In the genomic region with DNA sequence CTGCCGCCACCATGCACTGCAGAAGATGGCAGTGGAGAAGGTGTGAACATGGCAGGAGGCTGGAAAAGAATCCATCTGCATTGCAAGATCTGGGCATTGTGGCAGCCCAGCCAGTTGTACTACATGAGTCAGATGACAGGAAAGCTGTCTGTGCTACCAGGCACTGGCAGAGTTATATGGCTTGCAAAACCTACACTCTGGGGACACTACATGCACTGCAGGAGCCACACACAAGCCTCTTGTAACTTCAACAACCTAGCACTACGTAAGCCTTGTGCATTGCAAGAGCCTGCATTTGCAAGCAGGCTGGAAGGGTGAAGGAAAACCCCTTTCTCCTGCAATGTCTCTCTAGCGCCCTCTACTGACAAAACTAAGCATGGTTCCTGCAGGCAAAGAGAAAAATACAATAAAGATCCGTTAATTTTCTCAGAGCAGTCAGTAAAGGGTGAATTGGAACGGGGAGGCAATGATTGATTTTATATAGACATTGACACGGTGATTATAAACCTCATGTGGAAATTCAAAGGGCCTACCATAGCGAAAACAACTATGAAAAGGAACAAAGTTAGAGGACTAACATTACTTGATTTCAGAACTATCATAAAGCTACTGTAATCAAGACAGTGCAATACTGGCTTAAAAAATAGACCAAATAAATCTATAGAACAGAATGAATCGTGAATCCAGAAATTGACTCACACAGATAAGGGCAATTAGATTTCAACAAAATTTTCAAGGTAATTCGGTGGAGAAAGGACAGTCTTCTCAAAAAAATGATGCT, we compare ENCODE assay signal across 8 cellular contexts. TPM values are rescaled to one million over a fixed set of nuclear protein-coding genes. Genes with fewer than 3 reads are reported as not detected.
A peak's percentile ranks its signal among the peaks of the same experiment; 100 is the strongest.
DNase-seq lines count a peak whose midpoint lies in the region; ATAC-seq and TF ChIP-seq lines count a peak whose summit lies in the region.

No MANE protein-coding gene starts in this region.

- peaks cover 11% of the 10 kb centered on the region for H3K4me1 Mint-ChIP-seq in activated T-cell treated with anti-CD3 and anti-CD28 coated beads, Interleukin-2, amount 50 U/mL, for 4 hours (ENCODE audit: low read depth)

- DNase-seq in DMS53 treated with DMSO at 0.1 percent for 48 hours (lab: John Stamatoyannopoulos, UW; ENCODE audit: unreplicated experiment) = peak; percentile 96
- peak; percentile 50 for DNase-seq in HS-27A (ENCODE audit: low read depth)
- peak; percentile 81 for DNase-seq in OCI-M1 (lab: John Stamatoyannopoulos, UW)
- DNase-seq in activated T-cell treated with anti-CD3 and anti-CD28 coated beads, Interleukin-2, amount 50 U/mL, for 4 hours = peak; percentile 25
- peak; percentile 85 for DNase-seq in fibroblast of villous mesenchyme (ENCODE audit: low read depth)
- DNase-seq in omental fat pad (ENCODE audit: low spot score) = no peak
- DNase-seq in posterior vena cava (ENCODE audit: low spot score) = no peak

- no peaks in the 10 kb centered on the region for H3K36me3 Mint-ChIP-seq in activated T-cell treated with anti-CD3 and anti-CD28 coated beads, Interleukin-2, amount 50 U/mL, for 4 hours (ENCODE audit: insufficient read depth)

- ATAC-seq in GM21423 (IDR thresholded peaks at IDR 0.05; ENCODE audit: unreplicated experiment) (peak; percentile 84), omental fat pad (ENCODE audit: low FRiP score) (peak; percentile 79)
- ATAC-seq in activated T-cell treated with anti-CD3 and anti-CD28 coated beads, Interleukin-2, amount 50 U/mL, for 4 hours = peak; percentile 72 to 80

- peaks cover 17% of the 10 kb centered on the region for H3K27me3 Mint-ChIP-seq in activated T-cell treated with anti-CD3 and anti-CD28 coated beads, Interleukin-2, amount 50 U/mL, for 4 hours (ENCODE audit: low read depth)

- H3K9me3 Mint-ChIP-seq in activated T-cell treated with anti-CD3 and anti-CD28 coated beads, Interleukin-2, amount 50 U/mL, for 4 hours = peaks cover 5% of the 10 kb centered on the region

- TF ChIP-seq CTCF in fibroblast of villous mesenchyme (IDR thresholded peaks at IDR 0.05; ENCODE audit: insufficient read depth, low read depth, low read length) (peak; percentile 100), omental fat pad (IDR thresholded peaks at IDR 0.05) (peak in 1 of 3 donors; percentile 29)

- no peak overlapping the region for H3K4me3 Mint-ChIP-seq in activated T-cell treated with anti-CD3 and anti-CD28 coated beads, Interleukin-2, amount 50 U/mL, for 4 hours

- intact Hi-C loops in posterior vena cava (cut with DNase I) = no loop called here

- H3K4me3 ChIP-seq in fibroblast of villous mesenchyme (ENCODE audit: low read depth, low read length) = no peak overlapping the region

RNA-seq across cellular contexts. Expression of gene DYNLT5, which starts 26.2 kb away (rescaled TPM):
- not detected for total RNA-seq in activated T-cell treated with anti-CD3 and anti-CD28 coated beads, Interleukin-2, amount 50 U/mL, for 4 hours
- total RNA-seq in fibroblast of villous mesenchyme (1.7 and 2.9 TPM in 2 replicates), omental fat pad (1 to 10 TPM in 3 of 4 donors, under 1 TPM in 1; 0.25 to 7.7 (median 4.1) TPM), posterior vena cava (1 to 10 TPM; 1.9 to 3.0 TPM)

Comparison
In these comparisons a context has a peak if more than half of its experiments do, and no peak if none do; other contexts are left out.
1. DNase-seq: peak in DMS53 treated with DMSO at 0.1 percent for 48 hours (single experiment), HS-27A (single experiment), OCI-M1 (single experiment), activated T-cell treated with anti-CD3 and anti-CD28 coated beads, Interleukin-2, amount 50 U/mL, for 4 hours (single experiment) and fibroblast of villous mesenchyme (single experiment); none in omental fat pad (single experiment) and posterior vena cava (single experiment).
2. Peak in every context shown above with its lines, with median percentiles within 50 percentile points of each other: ATAC-seq.